In the genomic region with DNA sequence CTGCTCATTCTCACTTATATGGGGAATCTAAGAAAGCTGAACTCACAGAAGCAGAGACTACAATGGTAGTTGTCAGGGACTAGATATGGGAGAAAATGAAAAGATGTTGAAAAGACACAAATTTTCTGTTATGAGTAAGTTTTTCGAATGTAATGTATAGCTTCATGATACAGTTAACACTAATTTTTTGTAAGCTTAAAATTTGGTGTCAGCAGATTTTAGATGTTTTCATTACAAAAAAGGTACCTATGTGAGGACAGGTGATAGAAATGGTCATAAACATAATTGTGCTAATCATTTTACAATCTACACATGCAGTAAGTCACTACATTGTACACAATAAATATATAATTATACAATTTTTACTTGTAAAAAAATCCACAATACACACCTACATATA, we compare ENCODE assay signal across 25 cellular contexts.
DNase-seq lines count a peak whose midpoint lies in the region; ATAC-seq, FAIRE-seq and TF ChIP-seq lines count a peak whose summit lies in the region.
"Had no signal": no experiment of that assay in that cellular context is flagged by ENCODE, and none has a peak within 500 bp of the region (broad histone marks: within the 10 kb centered on the region; RNA-seq: fewer than 3 reads in every experiment).

No MANE protein-coding gene starts in this region.

- 3% methylated on average over 1 of the region's 1 CpG for WGBS in HepG2 (ENCODE audit: low lambda C conversion rate)
- 36% methylated on average over 1 of the region's 1 CpG for WGBS in right lobe of liver (ENCODE audit: insufficient coverage, low coverage, low lambda C conversion rate, missing lambda C conversion rate)
- no CpG with 5 or more reads among the region's 1 CpG for WGBS in IMR-90 (ENCODE audit: extremely low coverage in 2 of 2, insufficient read length in 1 of 2), 2 experiments
- 76 to 79% methylated on average over 1 of the region's 1 CpG for WGBS in pancreas, 2 donors

- TF ChIP-seq RAD21 in HepG2 (CRISPR knock-in tag; IDR thresholded peaks at IDR 0.05) (no peak), IMR-90 (IDR thresholded peaks at IDR 0.05; ENCODE audit: low read length) (no peak)

- intact Hi-C loops in HepG2 (cut with micrococcal nuclease; ENCODE audit: unreplicated experiment) = no loop called here
- intact Hi-C loops in right lobe of liver (cut with DNase I) = no loop called here
- intact Hi-C loops in IMR-90 (cut with micrococcal nuclease) = no loop called here
- intact Hi-C loops in pancreas (cut with DNase I) = no loop called here

- no peaks in the 10 kb centered on the region for H3K79me1 ChIP-seq in IMR-90 (ENCODE audit: low read depth in 1 of 2, low read length in 2 of 2)

- H4K20me1 ChIP-seq in HepG2 (ENCODE audit: insufficient read depth, low read length) (no peaks in the 10 kb centered on the region), IMR-90 (ENCODE audit: insufficient read depth, low read length) (no peaks in the 10 kb centered on the region)
- H4K20me1 ChIP-seq: BLaER1 had no signal

- no peak overlapping the region for H2BK15ac ChIP-seq in IMR-90 (ENCODE audit: low read depth, low read length)

- H2BK20ac ChIP-seq in IMR-90 (ENCODE audit: low read depth, low read length) = no peak overlapping the region

- H3K27ac ChIP-seq in HepG2 (ENCODE audit: extremely low read length, insufficient read depth, low read length) (no peak overlapping the region), right lobe of liver (no peak overlapping the region), IMR-90 (ENCODE audit: insufficient read depth, low read length) (no peak overlapping the region), pancreas (no peak overlapping the region)
- H3K27ac ChIP-seq: 22Rv1, BLaER1 had no signal

- H3K9me3 ChIP-seq in HepG2 (ENCODE audit: low read length) (peaks cover 24% of the 10 kb centered on the region), right lobe of liver (no peaks in the 10 kb centered on the region), IMR-90 (ENCODE audit: control insufficient read depth, insufficient read depth, low read length) (no peaks in the 10 kb centered on the region), pancreas (no peaks in the 10 kb centered on the region)
- H3K9me3 ChIP-seq: BE2C had no signal

- H3K27me3 ChIP-seq in HepG2 (ENCODE audit: control insufficient read depth in 1 of 2, insufficient read depth in 2 of 2, low read length in 2 of 2) = no peaks in the 10 kb centered on the region
- no peaks in the 10 kb centered on the region for H3K27me3 ChIP-seq in right lobe of liver
- H3K27me3 ChIP-seq in IMR-90 (ENCODE audit: control insufficient read depth, insufficient read depth, low read length) = no peaks in the 10 kb centered on the region
- no peaks in the 10 kb centered on the region for H3K27me3 ChIP-seq in pancreas
- no peaks in the 10 kb centered on the region for H3K27me3 ChIP-seq in H7 (ENCODE audit: control insufficient read depth, insufficient read depth, low read length)
- H3K27me3 ChIP-seq: BE2C, BLaER1 had no signal

- H3K4me1 ChIP-seq in HepG2 (ENCODE audit: insufficient read depth, low read length) (no peaks in the 10 kb centered on the region), right lobe of liver (no peaks in the 10 kb centered on the region), IMR-90 (ENCODE audit: control insufficient read depth, insufficient read depth, low read length) (no peaks in the 10 kb centered on the region), pancreas (no peaks in the 10 kb centered on the region)
- H3K4me1 ChIP-seq: BE2C, BLaER1 had no signal

- no peaks in the 10 kb centered on the region for H3K36me3 ChIP-seq in HepG2 (replicated peaks in 1 of 2; ENCODE audit: control insufficient read depth in 1 of 2, insufficient read depth in 2 of 2, low read length in 2 of 2)
- no peaks in the 10 kb centered on the region for H3K36me3 ChIP-seq in right lobe of liver
- no peaks in the 10 kb centered on the region for H3K36me3 ChIP-seq in IMR-90 (ENCODE audit: control insufficient read depth, insufficient read depth, low read length)
- no peaks in the 10 kb centered on the region for H3K36me3 ChIP-seq in pancreas
- no peaks in the 10 kb centered on the region for H3K36me3 ChIP-seq in H7 (replicated peaks; ENCODE audit: control insufficient read depth, insufficient read depth, low read length)
- H3K36me3 ChIP-seq: BE2C, BLaER1 had no signal

- no peak overlapping the region for H2AK9ac ChIP-seq in IMR-90 (replicated peaks; ENCODE audit: low read depth, low read length, poor library complexity)

- no peak overlapping the region for H2BK5ac ChIP-seq in IMR-90 (ENCODE audit: low read depth, low read length, poor library complexity, severe bottlenecking)

- H3K18ac ChIP-seq in IMR-90 (ENCODE audit: low read depth, low read length) = no peak overlapping the region

- H3K9ac ChIP-seq in HepG2 (ENCODE audit: insufficient read depth, low read depth, low read length) (no peak overlapping the region), IMR-90 (ENCODE audit: low read depth, low read length) (no peak overlapping the region)
- H3K9ac ChIP-seq: BLaER1 had no signal

- in situ Hi-C loops in HepG2 (cut with HindIII; ENCODE audit: extremely low pct_ligation_motif_present, low pct_unique_long_range_greater_than_20kb) (no loop called here), IMR-90 (cut with MboI; ENCODE audit: low sequenced_read_pairs) (no loop called here)

- CTCF ChIA-PET in HepG2 (lab: Yijun Ruan, JAX; ENCODE audit: low intra/inter-chr PET ratio, low total read pairs) (no interaction called here), IMR-90 (lab: Yijun Ruan, JAX) (no interaction called here)

- H3K23ac ChIP-seq in IMR-90 (ENCODE audit: low read depth, low read length) = no peak overlapping the region

- H3K4ac ChIP-seq in IMR-90 (ENCODE audit: low read depth, low read length) = no peak overlapping the region

- BruUV-seq in HepG2 (replicated peaks; lab: Mats Ljungman, UMichigan) (no TSS peak), IMR-90 (replicated peaks; lab: Mats Ljungman, UMichigan) (no TSS peak)

- no peak overlapping the region for H4K8ac ChIP-seq in IMR-90 (ENCODE audit: low read depth in 2 of 2, low read length in 2 of 2)

- no peaks in the 10 kb centered on the region for H3K79me2 ChIP-seq in HepG2 (ENCODE audit: insufficient read depth, low read length)

- no peak for DNase-seq in HepG2 (ENCODE audit: low spot score)
- no peak for DNase-seq in right lobe of liver
- DNase-seq in IMR-90 = no peak
- DNase-seq in pancreas = no peak
- DNase-seq in H7 = no peak
- DNase-seq in SK-N-DZ (ENCODE audit: low spot score) = no peak
- DNase-seq: ACHN; BE2C; C1 segment of cervical spinal cord; CD4-positive, alpha-beta memory T cell; CD4-positive, CD25-positive, alpha-beta regulatory T cell; CD8-positive, alpha-beta memory T cell; COR-L47; DMS 273 treated with DMSO at 0.1 percent for 48 hours; DMS153; DMS53; DMS79; DND-41; EL; GF-D8 had no signal

- H3K4me2 ChIP-seq in HepG2 (ENCODE audit: low read depth, low read length) (no peak overlapping the region), IMR-90 (ENCODE audit: low read depth, low read length) (no peak overlapping the region)
- H3K4me2 ChIP-seq: BLaER1 had no signal

- TF ChIP-seq CTCF in HepG2 (CRISPR knock-in tag; IDR thresholded peaks at IDR 0.05) (no peak), right lobe of liver (IDR thresholded peaks at IDR 0.05) (no peak), IMR-90 (conservative IDR thresholded peaks at IDR 0.05; ENCODE audit: low read depth, low read length) (no peak), pancreas (IDR thresholded peaks at IDR 0.05) (no peak)

- no peaks in the 10 kb centered on the region for H3K9me1 ChIP-seq in IMR-90 (ENCODE audit: insufficient read depth, low read length)

- no peak overlapping the region for H4K91ac ChIP-seq in IMR-90 (ENCODE audit: insufficient read depth, low read depth, low read length)

- dilution Hi-C loops in IMR-90 (cut with HindIII; ENCODE audit: low sequenced_read_pairs, unreplicated experiment) = no loop called here

- FAIRE-seq in HepG2 (lab: Jason Lieb, UNC) (no peak), pancreas (lab: Jason Lieb, UNC) (peak; percentile 32)
- FAIRE-seq: GM12891, GM18507, GM19239 had no signal

- H2BK120ac ChIP-seq in IMR-90 (ENCODE audit: low read depth, low read length) = no peak overlapping the region

- TF ChIP-seq EP300 in HepG2 (IDR thresholded peaks at IDR 0.05; ENCODE audit: low read depth in 2 of 2, low read length in 2 of 2) (no peak), HepG2 (CRISPR knock-in tag; IDR thresholded peaks at IDR 0.05; ENCODE audit: borderline replicate concordance) (no peak)

- POLR2A ChIA-PET in HepG2 (lab: Yijun Ruan, JAX) (no interaction called here), IMR-90 (lab: Charles Lee; ENCODE audit: unreplicated experiment) (no interaction called here)

- no peak overlapping the region for H3K56ac ChIP-seq in IMR-90 (ENCODE audit: extremely low read depth, insufficient read depth, low read length)

- H2AFZ ChIP-seq in HepG2 (ENCODE audit: low read length) (no peak overlapping the region), IMR-90 (replicated peaks; ENCODE audit: low read length, poor library complexity) (no peak overlapping the region)

- TF ChIP-seq POLR2A in HepG2 (IDR thresholded peaks at IDR 0.05; ENCODE audit: insufficient read depth in 1 of 2, low read depth in 2 of 2, low read length in 2 of 2) (no peak), right lobe of liver (IDR thresholded peaks at IDR 0.05) (no peak), IMR-90 (IDR thresholded peaks at IDR 0.05; ENCODE audit: low read depth, low read length) (no peak)

- no peak overlapping the region for H3K14ac ChIP-seq in IMR-90 (replicated peaks; ENCODE audit: low read depth, low read length)

- H4K5ac ChIP-seq in IMR-90 (ENCODE audit: low read depth, low read length) = no peak overlapping the region

- ATAC-seq in HepG2 (no peak), right lobe of liver (no peak), IMR-90 (ENCODE audit: low read depth) (no peak), pancreas (no peak)

- H3K4me3 ChIP-seq in HepG2 (replicated peaks in 1 of 3; ENCODE audit: insufficient read depth in 1 of 3, low read depth in 2 of 3, low read length in 3 of 3) (no peak overlapping the region), right lobe of liver (no peak overlapping the region), IMR-90 (ENCODE audit: insufficient read depth, low read depth, low read length) (no peak overlapping the region), pancreas (no peak overlapping the region), H7 (ENCODE audit: insufficient read depth, low read depth, low read length) (no peak overlapping the region)
- H3K4me3 ChIP-seq: BLaER1 had no signal

- no peak overlapping the region for H2AK5ac ChIP-seq in IMR-90 (ENCODE audit: low read depth, low read length)

TF ChIP-seq in HepG2, 621 proteins besides CTCF, POLR2A, EP300 and RAD21 (continues in another document):
- TF ChIP-seq SATB2 (CRISPR knock-in tag; IDR thresholded peaks at IDR 0.05) (no peak), MAFK (conservative IDR thresholded peaks at IDR 0.05 in 1 of 2, IDR thresholded peaks at IDR 0.05 in 1 of 2; ENCODE audit: low read length in 2 of 2) (peak; percentile 4 to 58; a peak in 2 of 4 replicates)

TF ChIP-seq in IMR-90, 13 proteins besides CTCF, POLR2A, EP300 and RAD21 (continues in another document):
- TF ChIP-seq RCOR1 (IDR thresholded peaks at IDR 0.05; ENCODE audit: insufficient replicate concordance, low read length) (no peak), CHD1 (IDR thresholded peaks at IDR 0.05; ENCODE audit: low read depth, low read length) (no peak), SMC3 (IDR thresholded peaks at IDR 0.05; ENCODE audit: low read depth, low read length) (no peak), MAFK (IDR thresholded peaks at IDR 0.05; ENCODE audit: low read depth, low read length) (peak; percentile 16; the same call in 1 of the 2 replicates)
